In the genomic region with DNA sequence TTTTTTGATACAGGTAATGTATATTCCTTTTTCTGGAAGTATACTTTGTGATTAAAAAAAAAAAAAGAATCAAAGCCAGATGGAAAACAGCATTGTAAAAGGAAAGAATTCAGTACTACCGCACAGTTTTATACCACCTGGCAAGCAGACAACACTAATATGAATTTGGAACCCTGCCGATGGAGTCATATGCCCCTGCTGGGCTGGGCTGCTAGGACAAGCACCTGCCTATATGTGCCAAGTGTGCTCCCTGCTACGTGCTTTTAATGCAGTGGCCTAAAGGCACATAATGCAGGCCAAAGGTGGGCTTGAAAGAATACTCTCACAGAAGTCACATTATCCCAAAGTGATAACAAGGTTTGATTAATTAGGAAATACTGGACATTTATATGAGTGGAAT, we compare ENCODE assay signal across 8 cellular contexts. TPM values are rescaled to one million over a fixed set of nuclear protein-coding genes. Genes with fewer than 3 reads are reported as not detected.
DNase-seq lines count a peak whose midpoint lies in the region; ATAC-seq and TF ChIP-seq lines count a peak whose summit lies in the region.

No MANE protein-coding gene starts in this region.

- TF ChIP-seq CTCF in mucosa of descending colon (IDR thresholded peaks at IDR 0.05): no peak

- DNase-seq in ELR (ENCODE audit: low read depth): peak; percentile 8
- DNase-seq in NCI-H1930 (lab: John Stamatoyannopoulos, UW): peak; percentile 9 to 48
- no peak for DNase-seq in adipocyte (ENCODE audit: low read depth)
- peak in 2 of 3 donors; percentile 77 to 90 for DNase-seq in mucosa of descending colon
- DNase-seq in activated naive CD4-positive, alpha-beta T cell treated with anti-CD3 and anti-CD28 coated beads, Interleukin-2, amount 10 ng/mL, durations not matched to agents 7 days and 5 days: no peak
- DNase-seq in activated T-cell treated with anti-CD3 and anti-CD28 coated beads, Interleukin-2, amount 50 U/mL, for 4 hours: no peak
- DNase-seq in DMS153 treated with DMSO at 0.1 percent for 48 hours (lab: John Stamatoyannopoulos, UW; ENCODE audit: unreplicated experiment): no peak

- no peaks in the 10 kb centered on the region for H3K36me3 Mint-ChIP-seq in activated naive CD4-positive, alpha-beta T cell treated with anti-CD3 and anti-CD28 coated beads, Interleukin-2, amount 10 ng/mL, durations not matched to agents 7 days and 5 days
- no peaks in the 10 kb centered on the region for H3K36me3 Mint-ChIP-seq in activated T-cell treated with anti-CD3 and anti-CD28 coated beads, Interleukin-2, amount 50 U/mL, for 4 hours (ENCODE audit: insufficient read depth)

- no peaks in the 10 kb centered on the region for H3K36me3 ChIP-seq in adipocyte (ENCODE audit: control insufficient read depth, insufficient read depth, low read length, severe bottlenecking)
- no peaks in the 10 kb centered on the region for H3K36me3 ChIP-seq in mucosa of descending colon (ENCODE audit: low read depth)

- no peaks in the 10 kb centered on the region for H3K27me3 ChIP-seq in adipocyte (replicated peaks; ENCODE audit: control insufficient read depth, insufficient read depth, low read length)

- H3K9ac ChIP-seq in adipocyte (ENCODE audit: low read length): peak overlapping the region; percentile 69

- no peak overlapping the region for H3K4me3 Mint-ChIP-seq in activated naive CD4-positive, alpha-beta T cell treated with anti-CD3 and anti-CD28 coated beads, Interleukin-2, amount 10 ng/mL, durations not matched to agents 7 days and 5 days
- H3K4me3 Mint-ChIP-seq in activated T-cell treated with anti-CD3 and anti-CD28 coated beads, Interleukin-2, amount 50 U/mL, for 4 hours: no peak overlapping the region

- H3K9me3 ChIP-seq in adipocyte (ENCODE audit: control insufficient read depth, low read length) (no peaks in the 10 kb centered on the region), mucosa of descending colon (no peaks in the 10 kb centered on the region)

- H3K4me1 Mint-ChIP-seq in activated naive CD4-positive, alpha-beta T cell treated with anti-CD3 and anti-CD28 coated beads, Interleukin-2, amount 10 ng/mL, durations not matched to agents 7 days and 5 days: peaks cover 2% of the 10 kb centered on the region
- peaks cover 3% of the 10 kb centered on the region for H3K4me1 Mint-ChIP-seq in activated T-cell treated with anti-CD3 and anti-CD28 coated beads, Interleukin-2, amount 50 U/mL, for 4 hours (ENCODE audit: low read depth)

- intact Hi-C loops in mucosa of descending colon (cut with DNase I, micrococcal nuclease): no loop called here

- no peak overlapping the region for H3K27ac Mint-ChIP-seq in activated naive CD4-positive, alpha-beta T cell treated with anti-CD3 and anti-CD28 coated beads, Interleukin-2, amount 10 ng/mL, durations not matched to agents 7 days and 5 days

- H3K4me1 ChIP-seq in adipocyte (ENCODE audit: control insufficient read depth, insufficient read depth, low read length): no peaks in the 10 kb centered on the region
- no peaks in the 10 kb centered on the region for H3K4me1 ChIP-seq in mucosa of descending colon (ENCODE audit: low read depth)

- H3K9me3 Mint-ChIP-seq in activated naive CD4-positive, alpha-beta T cell treated with anti-CD3 and anti-CD28 coated beads, Interleukin-2, amount 10 ng/mL, durations not matched to agents 7 days and 5 days: no peaks in the 10 kb centered on the region
- H3K9me3 Mint-ChIP-seq in activated T-cell treated with anti-CD3 and anti-CD28 coated beads, Interleukin-2, amount 50 U/mL, for 4 hours: no peaks in the 10 kb centered on the region

- ATAC-seq in mucosa of descending colon (peak; percentile 99), GM18861 (IDR thresholded peaks at IDR 0.05; ENCODE audit: unreplicated experiment) (no peak)
- ATAC-seq in activated T-cell treated with anti-CD3 and anti-CD28 coated beads, Interleukin-2, amount 50 U/mL, for 4 hours: no peak

- no peaks in the 10 kb centered on the region for H3K27me3 Mint-ChIP-seq in activated naive CD4-positive, alpha-beta T cell treated with anti-CD3 and anti-CD28 coated beads, Interleukin-2, amount 10 ng/mL, durations not matched to agents 7 days and 5 days
- no peaks in the 10 kb centered on the region for H3K27me3 Mint-ChIP-seq in activated T-cell treated with anti-CD3 and anti-CD28 coated beads, Interleukin-2, amount 50 U/mL, for 4 hours (ENCODE audit: low read depth)

- CTCF ChIA-PET in activated naive CD4-positive, alpha-beta T cell treated with anti-CD3 and anti-CD28 coated beads, Interleukin-2, amount 10 ng/mL, durations not matched to agents 7 days and 5 days (lab: Charles Lee): no interaction called here

- H3K4me3 ChIP-seq in adipocyte (ENCODE audit: low read length) (no peak overlapping the region), mucosa of descending colon (no peak overlapping the region)

RNA-seq across cellular contexts. Expression of a gene that starts 29.8 kb away (rescaled TPM):
- total RNA-seq in mucosa of descending colon: 100 to 1,000 TPM in 2 of 3 donors, 10 to 100 TPM in 1; 85.7 to 212 (median 111) TPM
- 100 to 1,000 TPM; 105 to 122 (median 116) TPM for total RNA-seq in activated T-cell treated with anti-CD3 and anti-CD28 coated beads, Interleukin-2, amount 50 U/mL, for 4 hours

Comparison
In these comparisons a context has a peak if more than half of its experiments do, and no peak if none do; other contexts are left out.
1. DNase-seq: peak in ELR (single experiment), NCI-H1930 (2 of 2) and mucosa of descending colon (2 of 3); none in adipocyte (single experiment), activated naive CD4-positive, alpha-beta T cell treated with anti-CD3 and anti-CD28 coated beads, Interleukin-2, amount 10 ng/mL, durations not matched to agents 7 days and 5 days (single experiment), activated T-cell treated with anti-CD3 and anti-CD28 coated beads, Interleukin-2, amount 50 U/mL, for 4 hours (single experiment) and DMS153 treated with DMSO at 0.1 percent for 48 hours (single experiment).